25 cellular contexts compared by ENCODE assay signal in the genomic region with DNA sequence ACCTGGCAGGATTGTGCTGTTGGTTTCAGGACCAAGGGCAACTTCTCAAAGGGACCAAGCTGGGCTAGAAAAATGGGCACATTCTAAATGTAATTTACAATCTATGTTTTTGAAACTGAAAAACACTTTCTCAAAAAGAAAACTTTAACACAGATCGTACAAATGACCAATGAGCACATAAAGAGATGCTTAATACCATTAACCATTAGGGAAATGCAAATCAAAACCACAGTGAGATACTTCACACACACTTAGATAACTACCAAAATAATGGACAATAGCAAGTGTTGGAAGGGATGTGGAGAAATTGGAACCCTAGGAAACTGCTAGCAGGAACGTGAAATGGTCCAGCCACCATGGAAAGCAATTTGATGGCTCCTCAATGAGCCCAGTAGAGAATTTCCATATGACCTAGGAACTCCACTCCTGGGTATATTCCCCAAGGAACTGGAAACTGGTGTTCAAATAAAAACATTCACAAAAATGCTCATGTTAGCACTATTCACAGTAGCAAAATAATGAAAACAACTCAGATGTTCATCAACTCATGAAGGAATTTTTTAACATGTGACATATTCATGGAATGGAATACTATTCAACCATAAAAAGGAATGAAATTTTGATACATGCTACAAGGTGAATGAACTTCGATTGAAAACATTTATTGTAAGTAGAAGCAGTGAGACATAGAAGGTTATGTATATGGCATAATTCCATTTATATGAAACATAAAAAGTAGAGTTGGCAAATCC.
"Had no signal": no experiment of that assay in that cellular context is flagged by ENCODE, and none has a peak within 500 bp of the region (broad histone marks: within the 10 kb centered on the region; RNA-seq: fewer than 3 reads in every experiment).

No MANE protein-coding gene starts in this region.

- H3K9me3 ChIP-seq: gastrocnemius medialis, mucosa of descending colon, neutrophil, pancreas, right lobe of liver, stomach, testis, tibial artery had no signal

- DNase-seq: effector CD8-positive, alpha-beta T cell; endodermal cell; foreskin fibroblast; gastrocnemius medialis; head of caudate nucleus; mesenchymal stem cell; mucosa of descending colon; pancreas; right lobe of liver; small intestine; stimulated activated CD4-positive, alpha-beta T cell treated with anti-CD3 and anti-CD28 coated beads, Interleukin-15, amount 100 ng/mL, for 24 hours; stimulated activated CD4-positive, alpha-beta T cell treated with anti-CD3 and anti-CD28 coated beads, Interleukin-2, amount 100 ng/mL, for 48 hours; stimulated activated CD8-positive, alpha-beta memory T cell treated with anti-CD3 and anti-CD28 coated beads, Interleukin-4, amount 100 ng/mL, for 48 hours; stimulated activated naive CD4-positive, alpha-beta T cell treated with Interleukin-2 at 50 U/mL for 16 hours; stomach; substantia nigra; testis; tibial artery had no signal

- H3K27ac ChIP-seq: epithelial cell of prostate, gastrocnemius medialis, neutrophil, pancreas, right lobe of liver, stomach, testis, tibial artery had no signal

- H3K36me3 ChIP-seq: gastrocnemius medialis, neutrophil, pancreas, right lobe of liver, stomach, tibial artery had no signal

- FAIRE-seq: keratinocyte, pancreas, small intestine had no signal

- H3K4me3 ChIP-seq: gastrocnemius medialis, lung, mucosa of descending colon, pancreas, right lobe of liver, stomach, testis, tibial artery had no signal

- H3K27me3 ChIP-seq: gastrocnemius medialis, pancreas, right lobe of liver, stomach, testis, tibial artery had no signal

- H3K4me1 ChIP-seq: pancreas, right lobe of liver, testis had no signal

- ATAC-seq: esophagus mucosa; gastrocnemius medialis; left lobe of liver; mucosa of descending colon; natural killer cell treated with Interleukin-12 subunit alpha and Interleukin-12 subunit beta and Interleukin-15 and Interleukin-18, amount 100 ng/mL, for 72 hours had no signal
